14 cellular contexts compared by ENCODE assay signal in the genomic region with DNA sequence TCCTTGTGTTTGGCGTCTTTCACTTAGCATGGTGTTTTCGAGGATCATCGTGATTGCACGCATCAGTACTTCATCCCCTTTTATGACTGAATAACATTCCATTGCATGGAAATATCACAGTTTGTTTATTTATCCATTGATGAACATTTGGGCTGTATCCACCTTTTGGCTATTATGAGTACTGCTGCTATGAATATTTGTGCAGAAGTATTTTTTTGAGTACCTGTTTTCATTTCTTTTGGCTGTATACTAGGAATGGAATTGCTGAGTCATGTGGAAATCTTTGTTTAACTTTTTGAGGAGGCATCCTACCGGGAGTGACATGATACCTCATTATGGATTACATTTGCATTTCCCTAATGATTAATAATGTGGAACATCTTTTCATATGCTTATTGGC.
DNase-seq lines count a peak whose midpoint lies in the region; ATAC-seq and TF ChIP-seq lines count a peak whose summit lies in the region.
"Had no signal": no experiment of that assay in that cellular context is flagged by ENCODE, and none has a peak within 500 bp of the region (broad histone marks: within the 10 kb centered on the region; RNA-seq: fewer than 3 reads in every experiment).

No MANE protein-coding gene starts in this region.

- no peaks in the 10 kb centered on the region for H3K27me3 Mint-ChIP-seq in activated T-helper 1 cell treated with anti-CD3 and anti-CD28 coated beads, Interleukin-12 subunit alpha, Interleukin-12 subunit beta, Interleukin-2, Interleukin-4 antibody, amounts not matched to agents 30 ng/mL and 10 ng/mL and 1 ng/mL, durations not matched to agents 14 hours and 24 hours and 36 hours (ENCODE audit: insufficient read depth)
- H3K27me3 Mint-ChIP-seq: naive B cell had no signal

- WGBS in psoas muscle, 3 donors, result 34 to 64% (median 47%) methylated on average over 5 of the region's 5 CpGs

- H3K9ac ChIP-seq in Karpas-422 (ENCODE audit: low read length), result no peak overlapping the region

- no peaks in the 10 kb centered on the region for H3K9me3 Mint-ChIP-seq in activated T-helper 1 cell treated with anti-CD3 and anti-CD28 coated beads, Interleukin-12 subunit alpha, Interleukin-12 subunit beta, Interleukin-2, Interleukin-4 antibody, amounts not matched to agents 30 ng/mL and 10 ng/mL and 1 ng/mL, durations not matched to agents 14 hours and 24 hours and 36 hours

- H3K27me3 ChIP-seq in Karpas-422 (ENCODE audit: low read length) (no peaks in the 10 kb centered on the region), psoas muscle (ENCODE audit: insufficient read depth in 3 of 3, low read length in 2 of 3) (no peaks in the 10 kb centered on the region)

- H3K4me1 Mint-ChIP-seq in activated T-helper 1 cell treated with anti-CD3 and anti-CD28 coated beads, Interleukin-12 subunit alpha, Interleukin-12 subunit beta, Interleukin-2, Interleukin-4 antibody, amounts not matched to agents 30 ng/mL and 10 ng/mL and 1 ng/mL, durations not matched to agents 14 hours and 24 hours and 36 hours (ENCODE audit: low read depth), result peaks cover 66% of the 10 kb centered on the region

- peak overlapping the region; percentile 20 for H3K4me2 ChIP-seq in Karpas-422 (ENCODE audit: low read depth, low read length, poor library complexity, severe bottlenecking)

- no peaks in the 10 kb centered on the region for H3K9me3 ChIP-seq in Karpas-422 (ENCODE audit: low read length)
- peaks cover 3% of the 10 kb centered on the region for H3K9me3 ChIP-seq in psoas muscle

- intact Hi-C loops in psoas muscle (cut with DNase I), result loop anchor here (5.0 to 10.0 kb wide), 3 partner anchors 39 to 174 kb away; no protein-coding TSS in a partner anchor
- intact Hi-C loops in activated T-helper 1 cell treated with anti-CD3 and anti-CD28 coated beads, Interleukin-12 subunit alpha, Interleukin-12 subunit beta, Interleukin-2, Interleukin-4 antibody, amounts not matched to agents 30 ng/mL and 10 ng/mL and 1 ng/mL, durations not matched to agents 14 hours and 24 hours and 36 hours (cut with micrococcal nuclease), result loop anchor here (5.0 kb wide), 1 partner anchor 274 kb away; no protein-coding TSS in a partner anchor

- H4K20me1 ChIP-seq in Karpas-422 (ENCODE audit: insufficient read depth, low read depth, low read length), result no peaks in the 10 kb centered on the region

- no peak overlapping the region for H3K4me3 Mint-ChIP-seq in activated T-helper 1 cell treated with anti-CD3 and anti-CD28 coated beads, Interleukin-12 subunit alpha, Interleukin-12 subunit beta, Interleukin-2, Interleukin-4 antibody, amounts not matched to agents 30 ng/mL and 10 ng/mL and 1 ng/mL, durations not matched to agents 14 hours and 24 hours and 36 hours
- H3K4me3 Mint-ChIP-seq: naive B cell had no signal

- H3K27ac ChIP-seq in Karpas-422 (ENCODE audit: low read length) (0 out of 2 replicates have a peak overlapping the region, but pooled peaks have one; percentile 38), psoas muscle (peak overlapping the region; percentile 58)
- H3K27ac ChIP-seq: HL-60 had no signal

- no peak for TF ChIP-seq CTCF in psoas muscle (IDR thresholded peaks at IDR 0.05)

- no peak overlapping the region for H2AFZ ChIP-seq in Karpas-422 (ENCODE audit: low read length)

- peaks cover 24% of the 10 kb centered on the region for H3K36me3 Mint-ChIP-seq in activated T-helper 1 cell treated with anti-CD3 and anti-CD28 coated beads, Interleukin-12 subunit alpha, Interleukin-12 subunit beta, Interleukin-2, Interleukin-4 antibody, amounts not matched to agents 30 ng/mL and 10 ng/mL and 1 ng/mL, durations not matched to agents 14 hours and 24 hours and 36 hours (ENCODE audit: low read depth)

- ATAC-seq in psoas muscle (no peak), GM19328 (IDR thresholded peaks at IDR 0.05; ENCODE audit: unreplicated experiment) (no peak)

- no peak overlapping the region for H3K4me3 ChIP-seq in Karpas-422 (ENCODE audit: low read length)
- H3K4me3 ChIP-seq in psoas muscle, result no peak overlapping the region

- H3K4me1 ChIP-seq in Karpas-422 (ENCODE audit: low read length), result peaks cover 65% of the 10 kb centered on the region
- peaks cover 21% of the 10 kb centered on the region for H3K4me1 ChIP-seq in psoas muscle

- no peak overlapping the region for H3K27ac Mint-ChIP-seq in activated T-helper 1 cell treated with anti-CD3 and anti-CD28 coated beads, Interleukin-12 subunit alpha, Interleukin-12 subunit beta, Interleukin-2, Interleukin-4 antibody, amounts not matched to agents 30 ng/mL and 10 ng/mL and 1 ng/mL, durations not matched to agents 14 hours and 24 hours and 36 hours

- DNase-seq in EH (ENCODE audit: low read depth) (peak; percentile 12), Karpas-422 (peak; percentile 44), dermis microvascular lymphatic vessel endothelial cell (ENCODE audit: low read depth in 2 of 2) (peak; percentile 23 to 47), psoas muscle (no peak), GM03348 (ENCODE audit: low spot score) (no peak)
- no peak for DNase-seq in stimulated activated CD4-positive, alpha-beta T cell treated with anti-CD3 and anti-CD28 coated beads, Interleukin-2, amount 100 ng/mL, for 24 hours
- no peak for DNase-seq in activated T-helper 1 cell treated with anti-CD3 and anti-CD28 coated beads, Interleukin-12 subunit alpha, Interleukin-12 subunit beta, Interleukin-2, Interleukin-4 antibody, amounts not matched to agents 30 ng/mL and 10 ng/mL and 1 ng/mL, durations not matched to agents 14 hours and 24 hours and 36 hours (ENCODE audit: low spot score)
- DNase-seq: activated CD4-positive, alpha-beta T cell treated with anti-CD3 and anti-CD28 coated beads for 1 hour; Calu3; MV-4-11; naive B cell; SW 1271 had no signal

- H3K9me2 ChIP-seq in Karpas-422 (replicated peaks; ENCODE audit: insufficient read depth, low read length), result no peaks in the 10 kb centered on the region

- H3K79me2 ChIP-seq in Karpas-422 (ENCODE audit: low read length), result peaks cover 93% of the 10 kb centered on the region

- H3K36me3 ChIP-seq in Karpas-422 (ENCODE audit: insufficient read depth, low read length), result peaks cover 34% of the 10 kb centered on the region
- peaks cover 0 to 18% of the 10 kb centered on the region in 2 donors for H3K36me3 ChIP-seq in psoas muscle (ENCODE audit: insufficient read depth in 1 of 2, low read depth in 1 of 2)

Comparison
In these comparisons a context has a peak if more than half of its experiments do, and no peak if none do; other contexts are left out.
1. DNase-seq: peak in EH (single experiment), Karpas-422 (single experiment) and dermis microvascular lymphatic vessel endothelial cell (2 of 2); none in psoas muscle (0 of 2), stimulated activated CD4-positive, alpha-beta T cell treated with anti-CD3 and anti-CD28 coated beads, Interleukin-2, amount 100 ng/mL, for 24 hours (0 of 2), GM03348 (single experiment) and activated T-helper 1 cell treated with anti-CD3 and anti-CD28 coated beads, Interleukin-12 subunit alpha, Interleukin-12 subunit beta, Interleukin-2, Interleukin-4 antibody, amounts not matched to agents 30 ng/mL and 10 ng/mL and 1 ng/mL, durations not matched to agents 14 hours and 24 hours and 36 hours (single experiment).